ENCODE assay signal across 8 cellular contexts in the genomic region with DNA sequence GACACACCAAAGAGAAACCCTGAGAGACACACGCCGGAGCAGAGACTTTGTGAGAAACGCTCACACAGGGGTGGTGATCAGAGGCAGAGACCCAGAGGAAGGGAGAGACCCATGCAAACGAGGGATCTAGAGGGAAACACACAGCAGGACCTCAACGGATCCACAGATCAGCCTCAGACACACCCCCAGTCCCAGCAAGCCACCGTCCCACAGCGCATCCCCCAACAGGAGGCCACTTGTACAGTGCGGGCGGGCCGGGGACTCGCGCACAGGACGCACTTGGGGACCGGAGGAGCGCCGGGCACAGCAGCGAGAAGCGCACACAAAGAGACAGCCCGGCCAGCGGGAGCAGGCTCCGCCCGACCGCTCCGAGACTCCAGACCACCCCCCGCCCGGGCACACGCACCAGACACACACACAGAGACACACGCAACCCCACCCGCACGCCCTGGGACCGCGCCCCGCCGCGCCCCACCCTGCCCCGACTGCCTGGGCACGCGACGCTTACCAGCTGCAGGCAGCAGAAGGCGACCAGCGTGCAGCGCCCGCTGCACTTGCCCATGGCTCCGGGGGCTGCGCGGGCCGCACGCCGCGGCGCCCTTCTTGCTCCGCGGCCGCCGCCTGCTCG. TPM values are rescaled to one million over a fixed set of nuclear protein-coding genes. Genes with fewer than 3 reads are reported as not detected.
A peak's percentile ranks its signal among the peaks of the same experiment; 100 is the strongest.
DNase-seq lines count a peak whose midpoint lies in the region; ATAC-seq and TF ChIP-seq lines count a peak whose summit lies in the region.

No MANE protein-coding gene starts in this region.

- H3K9me3 ChIP-seq in BLaER1 treated with 17β-estradiol and CSF1 and Interleukin-3, amounts not matched to agents 10 nM and 100 nM (replicated peaks in 1 of 11): no peaks in the 10 kb centered on the region
- H3K9me3 ChIP-seq in body of pancreas (no peaks in the 10 kb centered on the region), upper lobe of right lung (no peaks in the 10 kb centered on the region)

- peak overlapping the region in 5 of 11 experiments; percentile 15 to 56 (median 29); a peak in 3 of 22 replicates for H3K9ac ChIP-seq in BLaER1 treated with 17β-estradiol and CSF1 and Interleukin-3, amounts not matched to agents 10 nM and 100 nM

- 1 to 7% methylated on average over 10 to 43 of the region's 56 CpGs for WGBS in body of pancreas, 2 donors

- POLR2A ChIA-PET in HEK293T (lab: Yijun Ruan, JAX): no interaction called here

- peak; percentile 67 for DNase-seq in HEK293T (ENCODE audit: extremely low spot score)
- peak in 1 of 4 donors; percentile 10 for DNase-seq in body of pancreas
- DNase-seq in left lobe of liver (ENCODE audit: low spot score): no peak
- peak; percentile 57 for DNase-seq in upper lobe of right lung
- no peak for DNase-seq in OCI-M1 (lab: John Stamatoyannopoulos, UW)
- DNase-seq in activated CD4-positive, CD25-positive, alpha-beta regulatory T cell treated with anti-CD3 and anti-CD28 coated beads, Interleukin-2, amount 50 U/mL, for 72 hours: no peak
- no peak for DNase-seq in mesenteric fat pad (ENCODE audit: low spot score)

- no peaks in the 10 kb centered on the region for H3K36me3 ChIP-seq in BLaER1 treated with 17β-estradiol and CSF1 and Interleukin-3, amounts not matched to agents 10 nM and 100 nM
- H3K36me3 ChIP-seq in body of pancreas (replicated peaks in 1 of 2; ENCODE audit: insufficient read depth in 1 of 2, low read depth in 2 of 2): no peaks in the 10 kb centered on the region
- H3K36me3 ChIP-seq in upper lobe of right lung: no peaks in the 10 kb centered on the region

- H3K4me3 ChIP-seq in BLaER1 treated with 17β-estradiol and CSF1 and Interleukin-3, amounts not matched to agents 10 nM and 100 nM: peak overlapping the region; percentile 47 to 69 (median 56)
- no peak overlapping the region for H3K4me3 ChIP-seq in body of pancreas
- H3K4me3 ChIP-seq in upper lobe of right lung: peak overlapping the region; percentile 23

- no peak for TF ChIP-seq POLR2A in body of pancreas (IDR thresholded peaks at IDR 0.05)

- peak overlapping the region; percentile 73 to 97 (median 87) for H3K4me2 ChIP-seq in BLaER1 treated with 17β-estradiol and CSF1 and Interleukin-3, amounts not matched to agents 10 nM and 100 nM

- H4K20me1 ChIP-seq in BLaER1 treated with 17β-estradiol and CSF1 and Interleukin-3, amounts not matched to agents 10 nM and 100 nM: peaks cover 0 to 26% (median 16%) of the 10 kb centered on the region in 11 experiments; a peak in 13 of 22 replicates

- peaks cover 6 to 18% (median 16%) of the 10 kb centered on the region in 10 experiments for H3K4me1 ChIP-seq in BLaER1 treated with 17β-estradiol and CSF1 and Interleukin-3, amounts not matched to agents 10 nM and 100 nM
- H3K4me1 ChIP-seq in body of pancreas: peaks cover 19% of the 10 kb centered on the region
- H3K4me1 ChIP-seq in upper lobe of right lung: peaks cover 4% of the 10 kb centered on the region

- ATAC-seq in body of pancreas (peak; percentile 38), left lobe of liver (peak; percentile 42), upper lobe of right lung (peak; percentile 32)

- H3K27me3 ChIP-seq in BLaER1 treated with 17β-estradiol and CSF1 and Interleukin-3, amounts not matched to agents 10 nM and 100 nM: peaks cover 53 to 72% (median 63%) of the 10 kb centered on the region in 11 experiments
- H3K27me3 ChIP-seq in body of pancreas (peaks cover 0 to 12% of the 10 kb centered on the region in 2 donors), upper lobe of right lung (peaks cover 64% of the 10 kb centered on the region)

- TF ChIP-seq CTCF in body of pancreas (IDR thresholded peaks at IDR 0.05): no peak
- no peak for TF ChIP-seq CTCF in upper lobe of right lung (IDR thresholded peaks at IDR 0.05)

- H3K27ac ChIP-seq in BLaER1 treated with 17β-estradiol and CSF1 and Interleukin-3, amounts not matched to agents 10 nM and 100 nM: no peak overlapping the region
- H3K27ac ChIP-seq in body of pancreas (no peak overlapping the region), upper lobe of right lung (no peak overlapping the region)

- CTCF ChIA-PET in HEK293T (lab: Yijun Ruan, JAX): no interaction called here

- intact Hi-C loops in body of pancreas (cut with DNase I) (no loop called here), upper lobe of right lung (cut with DNase I) (no loop called here)

TF ChIP-seq in HEK293T, 16 proteins besides CTCF, POLR2A, EP300 and RAD21:
- TF ChIP-seq SUZ12 (IDR thresholded peaks at IDR 0.05) (no peak), HDGF (IDR thresholded peaks at IDR 0.05; ENCODE audit: borderline replicate concordance) (no peak), ARNT (IDR thresholded peaks at IDR 0.05) (0 out of 2 replicates have a peak, but pooled peaks have one; percentile 3), FOXK2 (IDR thresholded peaks at IDR 0.05) (no peak), CTBP1 (IDR thresholded peaks at IDR 0.05; ENCODE audit: borderline replicate concordance) (no peak), FOXA1 (IDR thresholded peaks at IDR 0.05) (no peak), LEF1 (IDR thresholded peaks at IDR 0.05; ENCODE audit: borderline replicate concordance) (no peak)
TF ChIP-seq in HEK293T: peak in this region for 1.

RNA-seq across cellular contexts. Expression of gene NKAIN1, which starts 0.6 kb away (rescaled TPM):
- total RNA-seq in body of pancreas (not detected), left lobe of liver (not detected), upper lobe of right lung (not detected), mesenteric fat pad (not detected)

RNA-seq across cellular contexts. Expression of gene SNRNP40, which starts 57.5 kb away (rescaled TPM):
- 10 to 100 TPM; 12.7 to 28.7 TPM for total RNA-seq in body of pancreas
- total RNA-seq in left lobe of liver: 14.3 TPM
- 35.2 TPM for total RNA-seq in upper lobe of right lung
- total RNA-seq in mesenteric fat pad: 37.6 TPM

RNA-seq across cellular contexts. Expression of gene ZCCHC17, which starts 57.7 kb away (rescaled TPM):
- total RNA-seq in body of pancreas (1 to 10 TPM; 8.0 to 9.2 TPM), left lobe of liver (5.2 TPM), upper lobe of right lung (16.0 TPM), mesenteric fat pad (20.5 TPM)

Comparison
In these comparisons a context has a peak if more than half of its experiments do, and no peak if none do; other contexts are left out.
1. H3K4me3 ChIP-seq: peak in BLaER1 treated with 17β-estradiol and CSF1 and Interleukin-3, amounts not matched to agents 10 nM and 100 nM (10 of 10) and upper lobe of right lung (single experiment); none in body of pancreas (0 of 2).
2. DNase-seq: peak in HEK293T (single experiment) and upper lobe of right lung (single experiment); none in left lobe of liver (single experiment), OCI-M1 (single experiment), activated CD4-positive, CD25-positive, alpha-beta regulatory T cell treated with anti-CD3 and anti-CD28 coated beads, Interleukin-2, amount 50 U/mL, for 72 hours (single experiment) and mesenteric fat pad (single experiment).
3. Peak in every context shown above with its lines, with median percentiles within 50 percentile points of each other: ATAC-seq.